ENCODE assay signal across 8 cellular contexts in the genomic region with DNA sequence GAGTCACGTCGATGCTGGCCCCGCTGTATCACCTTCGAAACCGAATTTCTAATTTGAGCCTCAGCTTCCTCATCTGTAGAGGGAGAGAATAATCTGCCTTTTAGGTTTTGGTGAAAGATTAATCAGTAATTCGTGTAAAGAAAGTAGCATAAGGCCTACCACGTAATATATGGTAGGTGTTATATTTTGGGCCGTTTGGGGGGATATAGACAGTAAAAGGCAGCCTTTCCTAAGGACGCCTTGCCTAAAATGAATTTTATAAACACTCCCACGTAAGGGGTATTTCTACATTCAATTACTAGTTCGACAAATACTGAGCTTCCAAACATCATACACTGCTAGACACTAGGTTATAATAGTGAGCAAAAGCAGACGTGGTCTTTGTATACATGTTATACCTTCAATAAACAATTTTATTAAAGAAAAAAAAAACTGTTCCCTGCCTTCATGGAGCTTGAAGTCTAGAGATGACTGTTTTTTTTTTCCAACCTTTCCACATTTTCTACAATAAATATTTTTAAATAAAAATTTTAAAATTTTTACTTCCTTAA. TPM values are rescaled to one million over a fixed set of nuclear protein-coding genes. Genes with fewer than 3 reads are reported as not detected.
DNase-seq lines count a peak whose midpoint lies in the region; ATAC-seq and TF ChIP-seq lines count a peak whose summit lies in the region.

No MANE protein-coding gene starts in this region.

- ATAC-seq in naive thymus-derived CD8-positive, alpha-beta T cell: peak in 1 of 2 donors; percentile 0
- no peak for ATAC-seq in HG03565 (IDR thresholded peaks at IDR 0.05; ENCODE audit: unreplicated experiment)

- peaks cover 23 to 49% (median 44%) of the 10 kb centered on the region in 4 donors for H3K4me1 Mint-ChIP-seq in naive thymus-derived CD8-positive, alpha-beta T cell

- DNase-seq in BE2C (no peak), GM13976 (ENCODE audit: low spot score) (no peak), SW480 (ENCODE audit: low spot score) (no peak), HuH-7.5 (ENCODE audit: low spot score) (no peak)
- no peak for DNase-seq in Jurkat, Clone E6-1 (ENCODE audit: low read depth, low spot score)
- DNase-seq in naive thymus-derived CD8-positive, alpha-beta T cell: no peak

- peak overlapping the region; percentile 58 for H3K4me3 ChIP-seq in BE2C (ENCODE audit: low read depth, low read length)
- H3K4me3 ChIP-seq in Jurkat, Clone E6-1 (ENCODE audit: low read length): peak overlapping the region; percentile 91

- H3K36me3 Mint-ChIP-seq in naive thymus-derived CD8-positive, alpha-beta T cell: peaks cover 5 to 30% (median 6%) of the 10 kb centered on the region in 3 donors

- POLR2A ChIA-PET in naive thymus-derived CD8-positive, alpha-beta T cell (lab: Charles Lee): interaction anchor here (0.5 to 3.5 kb wide), 17 partner anchors 10 to 528 kb away, joined by 3 to 52 read pairs (median 4); partner anchors contain the start of genes BRPF1, CRELD1, IL17RE and MTMR14

- H3K36me3 ChIP-seq in BE2C: peaks cover 13% of the 10 kb centered on the region

- peak overlapping the region; percentile 94 to 100 (median 100) for H3K27ac Mint-ChIP-seq in naive thymus-derived CD8-positive, alpha-beta T cell

- in situ Hi-C loops in GM13976 (cut with MboI; ENCODE audit: low sequenced_read_pairs, unreplicated experiment): no loop called here

- H3K27me3 Mint-ChIP-seq in naive thymus-derived CD8-positive, alpha-beta T cell: no peaks in the 10 kb centered on the region

- H3K4me3 Mint-ChIP-seq in naive thymus-derived CD8-positive, alpha-beta T cell: peak overlapping the region; percentile 93 to 99 (median 96)

- peak overlapping the region; percentile 89 for H3K27ac ChIP-seq in cingulate gyrus (ENCODE audit: low read depth, low read length)

- TF ChIP-seq CTCF in BE2C (IDR thresholded peaks at IDR 0.05; ENCODE audit: low read depth, low read length) (no peak), GM13976 (IDR thresholded peaks at IDR 0.05; ENCODE audit: borderline replicate concordance, control extremely low read depth, extremely low read depth, insufficient read depth, missing control alignments) (no peak)

- H3K9me3 Mint-ChIP-seq in naive thymus-derived CD8-positive, alpha-beta T cell: peaks cover 0 to 2% (median 0%) of the 10 kb centered on the region in 9 donors

- no peaks in the 10 kb centered on the region for H3K4me1 ChIP-seq in BE2C

- no peaks in the 10 kb centered on the region for H3K9me3 ChIP-seq in BE2C

- no peaks in the 10 kb centered on the region for H3K27me3 ChIP-seq in BE2C

RNA-seq across cellular contexts. Expression of gene JAGN1, which starts 0.7 kb away (rescaled TPM):
- polyA plus RNA-seq in BE2C (2012; ENCODE audit: insufficient read depth, insufficient read length, low read depth): 22.8 TPM
- polyA plus RNA-seq in Jurkat, Clone E6-1 (2012; ENCODE audit: insufficient read depth, insufficient read length): 41.9 TPM
- total RNA-seq in naive thymus-derived CD8-positive, alpha-beta T cell: 10 to 100 TPM; 38.0 to 40.4 TPM
- polyA plus RNA-seq in naive thymus-derived CD8-positive, alpha-beta T cell: 10 to 100 TPM; 38.4 to 48.5 (median 39.8) TPM

RNA-seq across cellular contexts. Expression of gene CIDEC, which starts 11.1 kb away (rescaled TPM):
- not detected for polyA plus RNA-seq in BE2C (2012; ENCODE audit: insufficient read depth, insufficient read length, low read depth)
- not detected for polyA plus RNA-seq in Jurkat, Clone E6-1 (2012; ENCODE audit: insufficient read depth, insufficient read length)
- under 1 TPM in 1 of 2 experiments, not detected in 1; 0.31 TPM for total RNA-seq in naive thymus-derived CD8-positive, alpha-beta T cell
- under 1 TPM in 1 of 3 donors, not detected in 2; 0.26 TPM for polyA plus RNA-seq in naive thymus-derived CD8-positive, alpha-beta T cell

RNA-seq across cellular contexts. Expression of gene IL17RE, which starts 11.5 kb away (rescaled TPM):
- 2.9 TPM for polyA plus RNA-seq in BE2C (2012; ENCODE audit: insufficient read depth, insufficient read length, low read depth)
- 1.5 TPM for polyA plus RNA-seq in Jurkat, Clone E6-1 (2012; ENCODE audit: insufficient read depth, insufficient read length)
- 1 to 10 TPM in 1 of 2 experiments, under 1 TPM in 1; 0.88 to 1.3 TPM for total RNA-seq in naive thymus-derived CD8-positive, alpha-beta T cell
- polyA plus RNA-seq in naive thymus-derived CD8-positive, alpha-beta T cell: under 1 TPM in 2 of 3 donors, not detected in 1; 0.16 to 0.64 TPM

RNA-seq across cellular contexts. Expression of gene IL17RC, which starts 25.8 kb away (rescaled TPM):
- polyA plus RNA-seq in BE2C (2012; ENCODE audit: insufficient read depth, insufficient read length, low read depth): 6.3 TPM
- polyA plus RNA-seq in Jurkat, Clone E6-1 (2012; ENCODE audit: insufficient read depth, insufficient read length): 1.8 TPM
- total RNA-seq in naive thymus-derived CD8-positive, alpha-beta T cell: under 1 TPM; 0.39 to 0.66 TPM
- polyA plus RNA-seq in naive thymus-derived CD8-positive, alpha-beta T cell: 10 to 100 TPM in 1 of 3 donors, 1 to 10 TPM in 2; 9.5 to 10.0 (median 9.8) TPM

RNA-seq across cellular contexts. Expression of gene CRELD1, which starts 42.5 kb away (rescaled TPM):
- polyA plus RNA-seq in BE2C (2012; ENCODE audit: insufficient read depth, insufficient read length, low read depth): 45.8 TPM
- polyA plus RNA-seq in Jurkat, Clone E6-1 (2012; ENCODE audit: insufficient read depth, insufficient read length): 24.1 TPM
- 10 to 100 TPM; 53.4 to 58.3 TPM for total RNA-seq in naive thymus-derived CD8-positive, alpha-beta T cell
- polyA plus RNA-seq in naive thymus-derived CD8-positive, alpha-beta T cell: 10 to 100 TPM; 25.5 to 33.3 (median 29.2) TPM
